6 cellular contexts compared by ENCODE assay signal in the genomic region with DNA sequence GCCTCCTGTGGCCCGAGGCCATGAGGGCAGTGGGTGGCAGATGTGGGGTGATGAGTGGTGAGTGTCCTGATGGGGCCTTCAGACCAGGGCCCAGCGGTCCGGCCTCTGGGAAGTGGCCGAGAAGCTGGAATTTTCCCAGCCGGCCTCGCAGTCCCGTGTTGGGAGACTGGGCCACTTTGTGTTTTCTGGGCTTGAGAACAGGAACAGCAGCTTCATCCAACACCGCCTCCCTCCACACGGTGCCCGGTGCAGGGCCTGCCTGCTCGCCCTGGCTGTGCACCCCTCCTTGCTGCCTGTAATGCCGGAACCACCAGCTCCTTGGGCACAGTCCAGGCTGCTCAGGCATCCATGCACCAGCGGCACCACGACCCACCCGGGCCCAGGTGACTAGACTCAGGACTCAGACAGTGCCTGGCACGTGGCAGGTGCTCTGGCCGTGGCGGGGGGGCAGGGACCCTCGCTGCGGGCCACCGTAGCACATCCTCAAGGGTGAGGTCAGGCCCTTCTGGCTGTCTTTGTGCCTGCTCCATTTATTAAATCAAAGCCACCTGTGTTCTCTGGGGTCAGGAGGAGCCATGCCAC.
A peak's percentile ranks its signal among the peaks of the same experiment; 100 is the strongest.
DNase-seq lines count a peak whose midpoint lies in the region; ATAC-seq, FAIRE-seq and TF ChIP-seq lines count a peak whose summit lies in the region.
"Not testable (repeated sequence)": the region's sequence is repeated elsewhere in the genome, so short reads cannot be mapped to it uniquely, and the experiment has no call there.

No MANE protein-coding gene starts in this region.

- POLR2A ChIA-PET in A549 (lab: Yijun Ruan, JAX); Panc1 (lab: Charles Lee); HepG2 (lab: Yijun Ruan, JAX): not testable (repeated sequence)

- H2AFZ ChIP-seq in HepG2 (ENCODE audit: low read length); neuronal stem cell (ENCODE audit: low read length): not testable (repeated sequence)

- H3K9me3 ChIP-seq in A549; Panc1 (ENCODE audit: control insufficient read depth, insufficient read depth, low read depth, low read length); endodermal cell (ENCODE audit: control insufficient read depth, low read length); HepG2 (ENCODE audit: low read length); neuronal stem cell (replicated peaks in 1 of 2; ENCODE audit: control insufficient read depth in 2 of 2, insufficient read depth in 1 of 2, low read depth in 1 of 2, low read length in 2 of 2): not testable (repeated sequence)

- WGBS in A549 (ENCODE audit: missing lambda C conversion rate) = 80% methylated on average over 19 of the region's 21 CpGs
- WGBS in endodermal cell (ENCODE audit: insufficient coverage in 1 of 2, insufficient read length in 1 of 2), 2 experiments = 86 to 92% methylated on average over 11 to 21 of the region's 21 CpGs
- 52% methylated on average over 14 of the region's 21 CpGs for WGBS in HepG2 (ENCODE audit: low lambda C conversion rate)
- WGBS in neuronal stem cell (ENCODE audit: extremely low coverage in 2 of 2, insufficient read length in 2 of 2, insufficient replicate concordance in 1 of 2), 2 donors = no CpG with 5 or more reads among the region's 21 CpGs

- not testable (repeated sequence) for H3K9me3 Mint-ChIP-seq in endodermal cell

- H3K4me1 ChIP-seq in A549 = peaks cover 11% of the 10 kb centered on the region
- H3K4me1 ChIP-seq in Panc1 (ENCODE audit: control insufficient read depth, insufficient read depth, low read length); endodermal cell (ENCODE audit: control insufficient read depth, insufficient read depth, low read length); neuronal stem cell (ENCODE audit: control insufficient read depth in 2 of 2, insufficient read depth in 1 of 2, low read depth in 1 of 2, low read length in 2 of 2): not testable (repeated sequence)
- peaks cover 39% of the 10 kb centered on the region for H3K4me1 ChIP-seq in HepG2 (ENCODE audit: insufficient read depth, low read length)

- BruUV-seq in Panc1 (replicated peaks; lab: Mats Ljungman, UMichigan); HepG2 (replicated peaks; lab: Mats Ljungman, UMichigan): not testable (repeated sequence)

- H3K27ac Mint-ChIP-seq in endodermal cell = not testable (repeated sequence)

- CTCF ChIA-PET in A549 (lab: Yijun Ruan, JAX); Panc1 (lab: Charles Lee): not testable (repeated sequence)
- CTCF ChIA-PET in HepG2 (lab: Yijun Ruan, JAX; ENCODE audit: low intra/inter-chr PET ratio, low total read pairs) = interaction anchor here (1.1 kb wide), 1 partner anchor 215 kb away, joined by 3 read pairs; no protein-coding TSS in a partner anchor

- not testable (repeated sequence) for H3K14ac ChIP-seq in neuronal stem cell (ENCODE audit: low read length)

- H3K4me1 Mint-ChIP-seq in endodermal cell = not testable (repeated sequence)

- H4K20me1 ChIP-seq in HepG2 (ENCODE audit: insufficient read depth, low read length) = not testable (repeated sequence)

- not testable (repeated sequence) for DNase-seq in A549 (ENCODE audit: low read depth in 1 of 2, low spot score in 1 of 2); Panc1 (ENCODE audit: low read depth, low spot score); endodermal cell; HepG2 (ENCODE audit: low spot score); neuronal stem cell (ENCODE audit: low spot score); urothelium cell line (ENCODE audit: low spot score)

- not testable (repeated sequence) for H3K4me3 ChIP-seq in A549; Panc1 (ENCODE audit: low read depth in 2 of 2, low read length in 2 of 2); endodermal cell (ENCODE audit: low read length); HepG2 (replicated peaks in 1 of 3; ENCODE audit: insufficient read depth in 1 of 3, low read depth in 2 of 3, low read length in 3 of 3); neuronal stem cell (ENCODE audit: low read length in 2 of 2)

- not testable (repeated sequence) for H3K4me3 Mint-ChIP-seq in endodermal cell

- H2BK12ac ChIP-seq in neuronal stem cell (ENCODE audit: low read length) = not testable (repeated sequence)

- not testable (repeated sequence) for TF ChIP-seq EP300 in A549 (IDR thresholded peaks at IDR 0.05); HepG2 (IDR thresholded peaks at IDR 0.05; ENCODE audit: low read depth in 2 of 2, low read length in 2 of 2); HepG2 (CRISPR knock-in tag; IDR thresholded peaks at IDR 0.05; ENCODE audit: borderline replicate concordance)

- FAIRE-seq in A549 (lab: Jason Lieb, UNC); HepG2 (lab: Jason Lieb, UNC): not testable (repeated sequence)
- FAIRE-seq in urothelium cell line (lab: Jason Lieb, UNC) = peak; percentile 62

- H3K79me2 ChIP-seq in HepG2 (ENCODE audit: insufficient read depth, low read length) = not testable (repeated sequence)

- peak overlapping the region; percentile 79 for H2AK5ac ChIP-seq in neuronal stem cell (ENCODE audit: low read depth, low read length)

- not testable (repeated sequence) for H3K4ac ChIP-seq in neuronal stem cell (ENCODE audit: low read length)

- TF ChIP-seq CTCF in A549 (IDR thresholded peaks at IDR 0.05); Panc1 (IDR thresholded peaks at IDR 0.05); HepG2 (CRISPR knock-in tag; IDR thresholded peaks at IDR 0.05): not testable (repeated sequence)
- peak; percentile 5 for TF ChIP-seq CTCF in endodermal cell (conservative IDR thresholded peaks at IDR 0.05)

- intact Hi-C loops in Panc1 (cut with micrococcal nuclease; ENCODE audit: unreplicated experiment); HepG2 (cut with micrococcal nuclease; ENCODE audit: unreplicated experiment): not testable (repeated sequence)

- TF ChIP-seq RAD21 in A549 (conservative IDR thresholded peaks at IDR 0.05 in 1 of 2, IDR thresholded peaks at IDR 0.05 in 1 of 2); HepG2 (CRISPR knock-in tag; IDR thresholded peaks at IDR 0.05): not testable (repeated sequence)

- ATAC-seq in A549 (peak; percentile 3 to 17; a peak in 3 of 6 replicates), Panc1 (0 out of 2 replicates have a peak, but pooled peaks have one; percentile 25), HepG2 (peak; percentile 46; the same call in 1 of the 3 replicates)

- H3K18ac ChIP-seq in neuronal stem cell (ENCODE audit: low read length) = not testable (repeated sequence)

- H3K4me2 ChIP-seq in A549; HepG2 (ENCODE audit: low read depth, low read length); neuronal stem cell (ENCODE audit: insufficient read depth, low read length, poor library complexity, severe bottlenecking): not testable (repeated sequence)

- not testable (repeated sequence) for H2BK15ac ChIP-seq in neuronal stem cell (ENCODE audit: low read length)

- not testable (repeated sequence) for H3K23ac ChIP-seq in neuronal stem cell (ENCODE audit: low read depth, low read length, poor library complexity)

- H2BK120ac ChIP-seq in neuronal stem cell (ENCODE audit: low read depth, low read length) = not testable (repeated sequence)

- H3K9ac ChIP-seq in endodermal cell (ENCODE audit: extremely low read depth, low read length, poor library complexity, severe bottlenecking); HepG2 (ENCODE audit: insufficient read depth, low read depth, low read length); neuronal stem cell (ENCODE audit: low read depth, low read length, poor library complexity): not testable (repeated sequence)

- H3K36me3 Mint-ChIP-seq in endodermal cell (ENCODE audit: low read depth) = not testable (repeated sequence)

- H3K27me3 ChIP-seq in Panc1 (ENCODE audit: control insufficient read depth, insufficient read depth, low read length); endodermal cell (ENCODE audit: control insufficient read depth, insufficient read depth, low read length, poor library complexity, severe bottlenecking); neuronal stem cell (ENCODE audit: control insufficient read depth in 3 of 3, insufficient read depth in 3 of 3, low read depth in 1 of 3, low read length in 3 of 3): not testable (repeated sequence)
- peaks cover 0 to 13% of the 10 kb centered on the region in 2 experiments; a peak in 3 of 5 replicates for H3K27me3 ChIP-seq in HepG2 (ENCODE audit: control insufficient read depth in 1 of 2, insufficient read depth in 2 of 2, low read length in 2 of 2)

- not testable (repeated sequence) for H3K27me3 Mint-ChIP-seq in endodermal cell (ENCODE audit: insufficient read depth)

- not testable (repeated sequence) for H3K79me1 ChIP-seq in neuronal stem cell (ENCODE audit: low read depth, low read length)

- H4K91ac ChIP-seq in neuronal stem cell (ENCODE audit: low read depth, low read length, poor library complexity) = not testable (repeated sequence)

- in situ Hi-C loops in Panc1 (cut with HindIII; ENCODE audit: low pct_unique_long_range_greater_than_20kb, low sequenced_read_pairs); HepG2 (cut with HindIII; ENCODE audit: extremely low pct_ligation_motif_present, low pct_unique_long_range_greater_than_20kb): not testable (repeated sequence)

- not testable (repeated sequence) for H3K36me3 ChIP-seq in Panc1 (ENCODE audit: control insufficient read depth, insufficient read depth, low read length); endodermal cell (ENCODE audit: control insufficient read depth, insufficient read depth, low read length); HepG2 (replicated peaks in 1 of 2; ENCODE audit: control insufficient read depth in 1 of 2, insufficient read depth in 2 of 2, low read length in 2 of 2); neuronal stem cell (replicated peaks in 1 of 2; ENCODE audit: control insufficient read depth in 2 of 2, insufficient read depth in 2 of 2, low read length in 2 of 2)

- not testable (repeated sequence) for H3K27ac ChIP-seq in A549; Panc1 (ENCODE audit: low read length); endodermal cell (ENCODE audit: low read depth, low read length); HepG2 (ENCODE audit: extremely low read length, insufficient read depth, low read length); neuronal stem cell (replicated peaks; ENCODE audit: low read length)

- not testable (repeated sequence) for TF ChIP-seq POLR2A in A549 (IDR thresholded peaks at IDR 0.05; ENCODE audit: low read length); HepG2 (IDR thresholded peaks at IDR 0.05; ENCODE audit: insufficient read depth in 1 of 2, low read depth in 2 of 2, low read length in 2 of 2)

- peak overlapping the region; percentile 53 for H2BK5ac ChIP-seq in neuronal stem cell (ENCODE audit: low read length)

- H4K8ac ChIP-seq in neuronal stem cell (ENCODE audit: low read depth, low read length) = not testable (repeated sequence)
